ENCODE assay signal across 10 cellular contexts in the genomic region with DNA sequence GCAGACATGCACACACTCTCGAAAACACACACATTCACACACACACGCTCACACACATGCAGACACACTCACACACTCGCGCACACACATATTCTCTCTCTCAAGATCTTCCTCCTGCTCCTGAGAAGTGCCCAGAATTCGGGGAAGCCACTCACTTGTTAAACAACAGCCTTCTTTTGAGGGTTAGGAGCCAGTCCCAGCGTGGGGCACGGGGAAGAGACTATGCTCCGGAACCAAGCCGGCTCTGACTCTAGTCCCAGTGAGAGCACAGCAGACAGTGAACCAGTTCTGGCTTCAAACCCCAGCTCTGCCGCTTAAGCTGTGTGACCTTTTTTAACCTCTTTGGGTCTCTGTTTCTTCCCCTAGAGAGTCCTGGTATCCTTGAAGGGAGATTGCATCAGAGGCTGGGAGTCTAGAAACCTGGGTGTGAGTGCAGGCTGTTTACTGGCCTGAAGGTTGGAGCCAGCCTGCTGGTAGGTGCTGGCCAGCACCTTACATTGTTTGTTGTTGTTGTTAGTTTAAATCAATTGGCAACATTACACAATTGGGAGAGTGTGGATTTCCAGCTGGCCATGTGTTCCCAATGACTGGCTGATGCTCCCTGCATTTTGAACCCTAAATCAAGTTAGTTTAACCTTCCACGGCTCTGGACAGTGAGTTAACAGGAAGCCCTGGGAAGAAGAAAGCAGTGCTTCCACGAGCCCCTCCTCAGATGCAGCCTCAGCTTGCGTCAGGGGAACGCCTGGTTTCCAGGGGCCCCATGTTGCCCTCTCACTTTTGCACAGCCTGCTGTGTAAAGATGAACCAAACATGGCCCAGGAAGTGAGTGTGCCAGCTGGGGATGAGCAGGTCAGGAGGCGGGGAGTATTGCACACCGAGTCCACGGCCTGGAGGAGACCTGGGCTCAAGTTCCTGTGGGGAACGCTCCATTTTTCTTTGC.
DNase-seq lines count a peak whose midpoint lies in the region; ATAC-seq, FAIRE-seq and TF ChIP-seq lines count a peak whose summit lies in the region.
"Had no signal": no experiment of that assay in that cellular context is flagged by ENCODE, and none has a peak within 500 bp of the region (broad histone marks: within the 10 kb centered on the region; RNA-seq: fewer than 3 reads in every experiment).

No MANE protein-coding gene starts in this region.

- H3K4me1 Mint-ChIP-seq in GM23338 = peaks cover 30% of the 10 kb centered on the region
- H3K4me1 Mint-ChIP-seq in astrocyte (ENCODE audit: low read depth, unreplicated experiment) = peaks cover 34% of the 10 kb centered on the region

- H3K36me3 ChIP-seq in GM23338 (ENCODE audit: insufficient read depth) = 0 out of 2 replicates have a peak, but pooled peaks cover 5% of the 10 kb centered on the region
- H3K36me3 ChIP-seq in astrocyte (ENCODE audit: insufficient read depth, low read length) = no peaks in the 10 kb centered on the region

- H3K4me2 ChIP-seq in GM23338 (no peak overlapping the region), astrocyte (ENCODE audit: low read length) (peak overlapping the region; percentile 61)

- H3F3A ChIP-seq in GM23338 (replicated peaks; ENCODE audit: low read depth) = 0 out of 2 replicates have a peak, but pooled peaks cover 4% of the 10 kb centered on the region

- no peak for TF ChIP-seq CTCF in GM23338 (conservative IDR thresholded peaks at IDR 0.05; ENCODE audit: low read depth in 2 of 2)
- TF ChIP-seq CTCF in astrocyte (IDR thresholded peaks at IDR 0.05; ENCODE audit: insufficient read depth, low read depth, low read length) = no peak

- peak overlapping the region; percentile 49 for H3K27ac Mint-ChIP-seq in GM23338
- peak overlapping the region; percentile 93 for H3K27ac Mint-ChIP-seq in astrocyte (ENCODE audit: unreplicated experiment)

- peak; percentile 23 for DNase-seq in GM23338 (ENCODE audit: low spot score)
- no peak for DNase-seq in astrocyte (ENCODE audit: low read depth)
- peak; percentile 85 for DNase-seq in islet precursor cell
- peak; percentile 28 for DNase-seq in stimulated activated naive CD8-positive, alpha-beta T cell treated with anti-CD3 and anti-CD28 coated beads, Interleukin-15, Interleukin-2, amounts not matched to agents 100 U/mL and 50 U/mL, for 24 hours
- no peak for DNase-seq in stimulated activated CD4-positive, alpha-beta T cell treated with anti-CD3 and anti-CD28 coated beads, Interleukin-4, amount 100 ng/mL, for 4 hours
- no peak for DNase-seq in activated T-cell treated with anti-CD3 and anti-CD28 coated beads for 4 hours

- H3K79me2 ChIP-seq in GM23338 (replicated peaks; ENCODE audit: insufficient read depth) (no peaks in the 10 kb centered on the region), astrocyte (ENCODE audit: insufficient read depth, low read length) (no peaks in the 10 kb centered on the region)

- no peak for FAIRE-seq in astrocyte (lab: Jason Lieb, UNC)
- FAIRE-seq: frontal cortex had no signal

- H3K36me3 Mint-ChIP-seq in GM23338 (ENCODE audit: low read depth) (no peaks in the 10 kb centered on the region), astrocyte (ENCODE audit: low read depth, unreplicated experiment) (no peaks in the 10 kb centered on the region)

- H3K27ac ChIP-seq in GM23338 (ENCODE audit: low read depth) (peak overlapping the region; percentile 42), astrocyte (ENCODE audit: low read depth, low read length) (peak overlapping the region; percentile 83)

- H3K9me3 Mint-ChIP-seq in GM23338 (no peaks in the 10 kb centered on the region), astrocyte (ENCODE audit: unreplicated experiment) (no peaks in the 10 kb centered on the region)

- H3K9me3 ChIP-seq in astrocyte (ENCODE audit: insufficient read depth, low read depth, low read length) = no peaks in the 10 kb centered on the region

- H3K27me3 ChIP-seq in GM23338 (ENCODE audit: insufficient read depth) (no peaks in the 10 kb centered on the region), astrocyte (ENCODE audit: insufficient read depth, low read length) (no peaks in the 10 kb centered on the region)

- no peak overlapping the region for H3K4me3 Mint-ChIP-seq in GM23338
- peak overlapping the region; percentile 43 for H3K4me3 Mint-ChIP-seq in astrocyte (ENCODE audit: unreplicated experiment)
- H3K4me3 Mint-ChIP-seq: IgD-negative memory B cell had no signal

- H3K9me2 ChIP-seq in GM23338 (ENCODE audit: insufficient read depth) = no peaks in the 10 kb centered on the region

- H4K20me1 ChIP-seq in GM23338 (replicated peaks; ENCODE audit: insufficient read depth) (no peaks in the 10 kb centered on the region), astrocyte (ENCODE audit: insufficient read depth, low read length) (no peaks in the 10 kb centered on the region)

- H3K4me1 ChIP-seq in GM23338 (ENCODE audit: insufficient read depth) (peaks cover 9% of the 10 kb centered on the region; the same call in 1 of the 2 replicates), astrocyte (ENCODE audit: insufficient read depth, low read length) (peaks cover 26% of the 10 kb centered on the region)

- peak; percentile 52 for ATAC-seq in GM23338
- peak; percentile 74 for ATAC-seq in stimulated activated naive CD8-positive, alpha-beta T cell treated with anti-CD3 and anti-CD28 coated beads, Interleukin-15, Interleukin-2, amounts not matched to agents 100 U/mL and 50 U/mL, for 24 hours
- no peak for ATAC-seq in HG03457 (IDR thresholded peaks at IDR 0.05; ENCODE audit: unreplicated experiment)
- ATAC-seq in HG03520 (IDR thresholded peaks at IDR 0.05; ENCODE audit: unreplicated experiment) = no peak

- peak overlapping the region; percentile 64 for H3K9ac ChIP-seq in astrocyte (ENCODE audit: low read length)

- H3K27me3 Mint-ChIP-seq in GM23338 (ENCODE audit: insufficient read depth, low read depth, poor library complexity) (peaks cover 9% of the 10 kb centered on the region), astrocyte (ENCODE audit: low read depth, unreplicated experiment) (no peaks in the 10 kb centered on the region)

- H3K4me3 ChIP-seq in GM23338 (no peak overlapping the region), astrocyte (ENCODE audit: insufficient read depth, low read depth, low read length) (no peak overlapping the region)

- peak overlapping the region; percentile 63; the same call in 1 of the 2 replicates for H2AFZ ChIP-seq in GM23338
- H2AFZ ChIP-seq in astrocyte (ENCODE audit: low read depth, low read length) = peak overlapping the region; percentile 63

TF ChIP-seq in GM23338, 12 proteins besides CTCF, POLR2A, EP300 and RAD21:
- TF ChIP-seq STAT1 (IDR thresholded peaks at IDR 0.05; ENCODE audit: unreplicated experiment) (no peak), NANOG (IDR thresholded peaks at IDR 0.05; ENCODE audit: borderline replicate concordance) (no peak)

Comparison
In these comparisons a context has a peak if more than half of its experiments do, and no peak if none do; other contexts are left out.
1. ATAC-seq: peak in GM23338 (single experiment) and stimulated activated naive CD8-positive, alpha-beta T cell treated with anti-CD3 and anti-CD28 coated beads, Interleukin-15, Interleukin-2, amounts not matched to agents 100 U/mL and 50 U/mL, for 24 hours (single experiment); none in HG03457 (single experiment) and HG03520 (single experiment).
2. DNase-seq: peak in GM23338 (single experiment), islet precursor cell (single experiment) and stimulated activated naive CD8-positive, alpha-beta T cell treated with anti-CD3 and anti-CD28 coated beads, Interleukin-15, Interleukin-2, amounts not matched to agents 100 U/mL and 50 U/mL, for 24 hours (single experiment); none in astrocyte (single experiment), stimulated activated CD4-positive, alpha-beta T cell treated with anti-CD3 and anti-CD28 coated beads, Interleukin-4, amount 100 ng/mL, for 4 hours (0 of 2) and activated T-cell treated with anti-CD3 and anti-CD28 coated beads for 4 hours (single experiment).